8 cellular contexts compared by ENCODE assay signal in the genomic region with DNA sequence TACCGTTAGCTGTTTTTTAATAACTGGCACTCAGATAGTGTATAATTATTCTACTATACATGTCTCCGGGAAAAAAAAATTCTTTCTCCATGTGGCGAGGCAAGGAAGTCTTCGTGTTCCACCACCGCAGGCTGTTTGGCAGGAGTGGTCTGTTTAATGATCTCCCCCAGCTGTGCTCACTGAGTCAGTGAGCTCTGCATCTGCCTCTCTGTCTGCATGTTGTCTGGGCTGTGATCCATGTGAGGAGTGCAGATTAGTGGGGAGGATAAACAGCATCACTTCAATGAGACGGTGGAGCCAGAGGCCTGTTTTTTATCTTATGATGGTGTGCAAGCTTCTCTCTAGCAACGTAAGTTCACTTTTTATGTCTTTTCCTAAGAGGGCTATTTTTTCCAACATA.
DNase-seq lines count a peak whose midpoint lies in the region; ATAC-seq and TF ChIP-seq lines count a peak whose summit lies in the region.

No MANE protein-coding gene starts in this region.

- H3K27me3 ChIP-seq in adipocyte (replicated peaks; ENCODE audit: control insufficient read depth, insufficient read depth, low read length), result no peaks in the 10 kb centered on the region
- H3K27me3 ChIP-seq in CD4-positive, alpha-beta T cell (ENCODE audit: control insufficient read depth, insufficient read depth, low read length), result peaks cover 9% of the 10 kb centered on the region

- DNase-seq in GM04503 (ENCODE audit: low read depth) (peak; percentile 94), adipocyte (ENCODE audit: low read depth) (peak; percentile 97), left ventricle myocardium superior (peak; percentile 70), retina (peak; percentile 48), SW 1271 (lab: John Stamatoyannopoulos, UW) (no peak)
- no peak for DNase-seq in CD4-positive, alpha-beta T cell
- no peak for DNase-seq in stimulated activated CD4-positive, alpha-beta T cell treated with anti-CD3 and anti-CD28 coated beads, Interleukin-1b, Interleukin-23, amount 100 ng/mL, for 48 hours

- no peak overlapping the region for H3K27ac Mint-ChIP-seq in CD4-positive, alpha-beta T cell

- no peak overlapping the region for H3K4me3 ChIP-seq in adipocyte (ENCODE audit: low read length)

- no peaks in the 10 kb centered on the region for H3K36me3 Mint-ChIP-seq in CD4-positive, alpha-beta T cell (ENCODE audit: low read depth)

- no peaks in the 10 kb centered on the region for H3K9me3 Mint-ChIP-seq in CD4-positive, alpha-beta T cell

- H3K36me3 ChIP-seq in adipocyte (ENCODE audit: control insufficient read depth, insufficient read depth, low read length, severe bottlenecking), result peaks cover 44% of the 10 kb centered on the region

- CTCF ChIA-PET in CD4-positive, alpha-beta T cell (lab: Charles Lee), result interaction anchor here (0.6 kb wide), 1 partner anchor 16 kb away, joined by 3 read pairs; no protein-coding TSS in a partner anchor

- H3K27me3 Mint-ChIP-seq in CD4-positive, alpha-beta T cell, result peaks cover 35% of the 10 kb centered on the region

- ATAC-seq in left ventricle myocardium superior (peak; percentile 94), HG02642 (IDR thresholded peaks at IDR 0.05; ENCODE audit: poor library complexity, unreplicated experiment) (no peak)
- no peak for ATAC-seq in CD4-positive, alpha-beta T cell (ENCODE audit: poor library complexity)

- intact Hi-C loops in left ventricle myocardium superior (cut with micrococcal nuclease), result no loop called here
- intact Hi-C loops in CD4-positive, alpha-beta T cell (cut with DNase I, micrococcal nuclease), result no loop called here

- peaks cover 70% of the 10 kb centered on the region for H3K4me1 ChIP-seq in adipocyte (ENCODE audit: control insufficient read depth, insufficient read depth, low read length)

- peak overlapping the region; percentile 74 for H3K9ac ChIP-seq in adipocyte (ENCODE audit: low read length)

- no peak overlapping the region for H3K4me3 Mint-ChIP-seq in CD4-positive, alpha-beta T cell

- no peak overlapping the region for H3K27ac ChIP-seq in CD4-positive, alpha-beta T cell (ENCODE audit: low read depth, low read length)

- no peaks in the 10 kb centered on the region for H3K9me3 ChIP-seq in adipocyte (ENCODE audit: control insufficient read depth, low read length)
- no peaks in the 10 kb centered on the region for H3K9me3 ChIP-seq in CD4-positive, alpha-beta T cell (ENCODE audit: control insufficient read depth, low read length)

- TF ChIP-seq CTCF in CD4-positive, alpha-beta T cell (IDR thresholded peaks at IDR 0.05), result no peak

- no peaks in the 10 kb centered on the region for H3K4me1 Mint-ChIP-seq in CD4-positive, alpha-beta T cell (ENCODE audit: low read depth)

- POLR2A ChIA-PET in CD4-positive, alpha-beta T cell (lab: Charles Lee), result no interaction called here

Comparison
In these comparisons a context has a peak if more than half of its experiments do, and no peak if none do; other contexts are left out.
1. DNase-seq: peak in GM04503 (single experiment), adipocyte (single experiment), left ventricle myocardium superior (single experiment) and retina (single experiment); none in CD4-positive, alpha-beta T cell (0 of 10), SW 1271 (0 of 2) and stimulated activated CD4-positive, alpha-beta T cell treated with anti-CD3 and anti-CD28 coated beads, Interleukin-1b, Interleukin-23, amount 100 ng/mL, for 48 hours (single experiment).